In the genomic region with DNA sequence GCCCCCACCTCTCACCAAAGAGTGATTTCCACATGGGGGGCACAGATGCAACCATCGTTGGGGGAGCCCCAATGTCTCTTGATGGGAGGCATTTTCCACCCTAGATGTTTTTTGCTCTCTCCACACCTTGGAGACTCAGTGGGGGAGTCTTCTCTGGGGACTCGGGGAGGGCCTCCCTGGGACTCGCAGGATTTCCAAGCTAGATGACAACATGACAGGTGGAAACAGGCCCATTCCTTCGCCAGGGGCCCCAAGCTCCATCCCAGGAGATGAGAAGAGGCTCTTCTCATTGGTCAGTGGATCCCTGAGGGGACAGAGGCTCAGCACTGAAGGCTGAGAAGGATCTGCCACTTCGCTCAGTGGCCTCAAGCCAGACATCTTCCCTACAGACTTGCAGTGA, we compare ENCODE assay signal across 37 cellular contexts. TPM values are rescaled to one million over a fixed set of nuclear protein-coding genes. Genes with fewer than 3 reads are reported as not detected.
"Had no signal": no experiment of that assay in that cellular context is flagged by ENCODE, and none has a peak within 500 bp of the region (broad histone marks: within the 10 kb centered on the region; RNA-seq: fewer than 3 reads in every experiment).

No MANE protein-coding gene starts in this region.

- H3K9me3 Mint-ChIP-seq: immature natural killer cell; natural killer cell treated with Interleukin-12 subunit alpha and Interleukin-12 subunit beta and Interleukin-15 and Interleukin-18, amount 100 ng/mL, for 72 hours; stimulated activated naive CD8-positive, alpha-beta T cell treated with anti-CD3 and anti-CD28 coated beads, Interleukin-15, amount 100 ng/mL, for 72 hours had no signal

- H3K4me1 ChIP-seq: left ventricle myocardium inferior, pancreas, prostate gland, tibial nerve had no signal

- H3K27ac Mint-ChIP-seq: naive thymus-derived CD4-positive, alpha-beta T cell; natural killer cell treated with Interleukin-12 subunit alpha and Interleukin-12 subunit beta and Interleukin-15 and Interleukin-18, amount 100 ng/mL, for 72 hours; stimulated activated memory B cell treated with anti-CD40 and anti-IgM and Interleukin-4, amounts not matched to agents 10 μg/mL and 1 μg/mL and 100 μg/mL, for 72 hours; stimulated activated naive CD8-positive, alpha-beta T cell treated with anti-CD3 and anti-CD28 coated beads, Interleukin-15, amount 100 ng/mL, for 72 hours had no signal

- FAIRE-seq: islet of Langerhans, kidney, pancreas had no signal

- H3K27ac ChIP-seq: heart left ventricle, left ventricle myocardium inferior, pancreas, prostate gland, tibial nerve, upper lobe of left lung had no signal

- H3K4me3 ChIP-seq: heart left ventricle, left ventricle myocardium inferior, lung, mucosa of descending colon, pancreas, prostate gland, smooth muscle cell, tibial nerve, upper lobe of left lung had no signal

- ATAC-seq: heart left ventricle; left colon; mucosa of descending colon; naive thymus-derived CD4-positive, alpha-beta T cell; natural killer cell treated with Interleukin-12 subunit alpha and Interleukin-12 subunit beta and Interleukin-15 and Interleukin-18, amount 100 ng/mL, for 72 hours; pancreas; right cardiac atrium; sciatic nerve; stimulated activated memory B cell treated with anti-CD40 and anti-IgM and Interleukin-4, amounts not matched to agents 10 μg/mL and 1 μg/mL and 100 μg/mL, for 72 hours; stimulated activated naive CD8-positive, alpha-beta T cell treated with anti-CD3 and anti-CD28 coated beads, Interleukin-15, amount 100 ng/mL, for 72 hours had no signal

- H3K36me3 ChIP-seq: heart left ventricle, left ventricle myocardium inferior, pancreas, prostate gland, tibial nerve, upper lobe of left lung had no signal

- H3K4me3 Mint-ChIP-seq: stimulated activated memory B cell treated with anti-CD40 and anti-IgM and Interleukin-4, amounts not matched to agents 10 μg/mL and 1 μg/mL and 100 μg/mL, for 72 hours; stimulated activated naive CD8-positive, alpha-beta T cell treated with anti-CD3 and anti-CD28 coated beads, Interleukin-15, amount 100 ng/mL, for 72 hours had no signal

- H3K9me3 ChIP-seq: heart left ventricle, left ventricle myocardium inferior, pancreas, prostate gland, upper lobe of left lung had no signal

- DNase-seq: heart left ventricle; hypothalamus; immature natural killer cell; kidney; left colon; left ventricle myocardium inferior; mesendoderm; midbrain; mucosa of descending colon; naive thymus-derived CD4-positive, alpha-beta T cell; nucleus accumbens; pancreas; posterior cingulate gyrus; retina; right cardiac atrium; stimulated activated CD4-positive, alpha-beta T cell treated with anti-CD3 and anti-CD28 coated beads, Interleukin-1b, Interleukin-23, amount 100 ng/mL, for 48 hours; stimulated activated CD4-positive, alpha-beta T cell treated with anti-CD3 and anti-CD28 coated beads, Interleukin-2, amount 100 ng/mL, for 48 hours; stimulated activated CD4-positive, alpha-beta T cell treated with anti-CD3 and anti-CD28 coated beads, Interleukin-4, amount 100 ng/mL, for 4 hours; stimulated activated CD8-positive, alpha-beta memory T cell treated with anti-CD3 and anti-CD28 coated beads, Interleukin-4, amount 100 ng/mL, for 48 hours; stimulated activated naive CD4-positive, alpha-beta T cell treated with Interleukin-2 at 50 U/mL for 16 hours; stimulated activated naive CD8-positive, alpha-beta T cell treated with anti-CD3 and anti-CD28 coated beads, Interleukin-15, amount 100 ng/mL, for 72 hours; substantia nigra; upper lobe of left lung had no signal

- H3K27me3 Mint-ChIP-seq: natural killer cell treated with Interleukin-12 subunit alpha and Interleukin-12 subunit beta and Interleukin-15 and Interleukin-18, amount 100 ng/mL, for 72 hours had no signal

- H3K36me3 Mint-ChIP-seq: naive thymus-derived CD4-positive, alpha-beta T cell; natural killer cell treated with Interleukin-12 subunit alpha and Interleukin-12 subunit beta and Interleukin-15 and Interleukin-18, amount 100 ng/mL, for 72 hours; stimulated activated memory B cell treated with anti-CD40 and anti-IgM and Interleukin-4, amounts not matched to agents 10 μg/mL and 1 μg/mL and 100 μg/mL, for 72 hours had no signal

- H3K27me3 ChIP-seq: pancreas, tibial nerve, upper lobe of left lung had no signal

RNA-seq across cellular contexts. Expression of a gene that starts 12.7 kb away (rescaled TPM):
- total RNA-seq: left ventricle myocardium inferior, lower leg skin, myocyte, osteoblast, prostate gland, right cardiac atrium, sciatic nerve, smooth muscle cell, temporal lobe, tibial nerve, urinary bladder had no signal
- polyA plus RNA-seq: naive thymus-derived CD4-positive, alpha-beta T cell; neural cell; pancreas; smooth muscle cell had no signal

RNA-seq across cellular contexts. Expression of a gene that starts 21.1 kb away (rescaled TPM):
- total RNA-seq: left colon, left ventricle myocardium inferior, lower leg skin, mucosa of descending colon, myocyte, osteoblast, pancreas, prostate gland, right cardiac atrium, sciatic nerve, smooth muscle cell, temporal lobe, tibial nerve, urinary bladder had no signal
- polyA plus RNA-seq: heart left ventricle; naive thymus-derived CD4-positive, alpha-beta T cell; neural cell; pancreas; smooth muscle cell had no signal

RNA-seq across cellular contexts. Expression of a gene that starts 25.6 kb away (rescaled TPM):
- total RNA-seq: left colon, left ventricle myocardium inferior, lower leg skin, mucosa of descending colon, myocyte, osteoblast, pancreas, prostate gland, right cardiac atrium, sciatic nerve, smooth muscle cell, temporal lobe, urinary bladder had no signal
- polyA plus RNA-seq: heart left ventricle, neural cell, pancreas, smooth muscle cell, urinary bladder had no signal

RNA-seq across cellular contexts. Expression of a gene that starts 41.8 kb away (rescaled TPM):
- total RNA-seq: kidney, left colon, left ventricle myocardium inferior, lower leg skin, mucosa of descending colon, myocyte, osteoblast, pancreas, sciatic nerve, smooth muscle cell, temporal lobe, tibial nerve, urinary bladder had no signal
- polyA plus RNA-seq: heart left ventricle, neural cell, pancreas, smooth muscle cell, urinary bladder had no signal

RNA-seq across cellular contexts. Expression of a gene that starts 52.4 kb away (rescaled TPM):
- total RNA-seq: left colon, left ventricle myocardium inferior, lower leg skin, mucosa of descending colon, myocyte, osteoblast, pancreas, prostate gland, right cardiac atrium, sciatic nerve, smooth muscle cell, temporal lobe, tibial nerve, urinary bladder had no signal
- polyA plus RNA-seq: heart left ventricle, neural cell, pancreas, smooth muscle cell, urinary bladder had no signal
